ENCODE assay signal across 26 cellular contexts in genomic region chr14:76551906-76552305, GRCh38.
"Had no signal": no experiment of that assay in that cellular context is flagged by ENCODE, and none has a peak within 500 bp of the region (broad histone marks: within the 10 kb centered on the region; RNA-seq: fewer than 3 reads in every experiment).

No MANE protein-coding gene starts in this region.

- H3K9me3 ChIP-seq: esophagus muscularis mucosa, heart right ventricle, left lung, lower lobe of right lung, mucosa of descending colon, suprapubic skin, tibial artery had no signal

- DNase-seq: activated CD4-positive, alpha-beta memory T cell treated with anti-CD3 and anti-CD28 coated beads for 36 hours; activated CD4-positive, alpha-beta T cell treated with anti-CD3 and anti-CD28 coated beads, Interleukin-2, amount 10 ng/mL, durations not matched to agents 24 days and 14 days; activated CD8-positive, alpha-beta memory T cell treated with anti-CD3 and anti-CD28 coated beads, Interleukin-2, amount 50 U/mL, for 4 hours; activated gamma-delta T cell; activated naive CD4-positive, alpha-beta T cell treated with anti-CD3 and anti-CD28 coated beads, Interleukin-2, amount 50 U/mL, for 16 hours; activated T-cell treated with anti-CD3 and anti-CD28 coated beads, Interleukin-2, amount 50 U/mL, for 1 hour; amniotic stem cell; brain microvascular endothelial cell; caudate nucleus; cortex of kidney; effector memory CD8-positive, alpha-beta T cell; foreskin melanocyte; heart right ventricle; left lung; lower lobe of right lung; mucosa of descending colon; right cardiac atrium; stimulated activated CD4-positive, alpha-beta T cell treated with anti-CD3 and anti-CD28 coated beads, Interleukin-15, amount 100 ng/mL, for 24 hours; stimulated activated CD4-positive, alpha-beta T cell treated with anti-CD3 and anti-CD28 coated beads, Interleukin-2, amount 100 ng/mL, for 24 hours; stimulated activated naive CD4-positive, alpha-beta T cell; tibial artery had no signal

- H3K4me1 ChIP-seq: esophagus muscularis mucosa, heart right ventricle, left lung, lower lobe of right lung, tibial artery had no signal

- H3K27ac ChIP-seq: brain microvascular endothelial cell, esophagus muscularis mucosa, heart right ventricle, left lung, lower lobe of right lung, suprapubic skin, tibial artery, VCaP had no signal

- ATAC-seq: activated CD4-positive, CD25-positive, alpha-beta regulatory T cell treated with anti-CD3 and anti-CD28 coated beads, Interleukin-2, amount 50 U/mL, for 24 hours; effector memory CD8-positive, alpha-beta T cell; heart right ventricle; left lung; lower lobe of right lung; mucosa of descending colon; natural killer cell treated with Interleukin-12 subunit alpha and Interleukin-12 subunit beta and Interleukin-15 and Interleukin-18, amount 100 ng/mL, for 72 hours; right cardiac atrium had no signal

- H3K27me3 ChIP-seq: brain microvascular endothelial cell, heart right ventricle, left lung, suprapubic skin had no signal

- H3K36me3 ChIP-seq: brain microvascular endothelial cell, esophagus muscularis mucosa, heart right ventricle, left lung, lower lobe of right lung, suprapubic skin, tibial artery had no signal

- H3K4me3 ChIP-seq: esophagus muscularis mucosa, heart right ventricle, left lung, lower lobe of right lung, mucosa of descending colon, suprapubic skin, tibial artery had no signal
